ENCODE assay signal across 1 cellular context in genomic region chr3:113304856-113305540, GRCh38.
TF ChIP-seq lines count a peak whose summit lies in the region.

No MANE protein-coding gene starts in this region.

TF ChIP-seq in IMR-90, 13 proteins besides CTCF, POLR2A, EP300 and RAD21 (continued from another document):
- TF ChIP-seq MAZ (IDR thresholded peaks at IDR 0.05; ENCODE audit: borderline replicate concordance, low read depth, low read length) (no peak), USF2 (IDR thresholded peaks at IDR 0.05; ENCODE audit: low read depth, low read length) (no peak), CEBPB (IDR thresholded peaks at IDR 0.05; ENCODE audit: low read depth, low read length) (no peak), BHLHE40 (IDR thresholded peaks at IDR 0.05; ENCODE audit: low read depth, low read length) (no peak), ELK1 (IDR thresholded peaks at IDR 0.05; ENCODE audit: borderline replicate concordance, low read depth, low read length) (no peak)
